In genomic region chr10:112374724-112375541, GRCh38 we compare ENCODE assay signal across 8 cellular contexts. TPM values are rescaled to one million over a fixed set of nuclear protein-coding genes. Genes with fewer than 3 reads are reported as not detected.
DNase-seq lines count a peak whose midpoint lies in the region; ATAC-seq and TF ChIP-seq lines count a peak whose summit lies in the region.

No MANE protein-coding gene starts in this region.

- H3K4me1 ChIP-seq in tibial nerve, result peaks cover 0 to 18% (median 11%) of the 10 kb centered on the region in 4 donors

- POLR2A ChIA-PET in activated CD4-positive, alpha-beta memory T cell treated with anti-CD3 and anti-CD28 coated beads, Interleukin-2, amount 10 ng/mL, durations not matched to agents 7 days and 5 days (lab: Charles Lee), result interaction anchor here (0.7 to 5.0 kb wide), 18 partner anchors 9 to 1799 kb away, joined by 3 to 81 read pairs (median 4); partner anchors contain the start of genes CCDC186, GPAM, VTI1A and ZDHHC6

- H3K27ac ChIP-seq in tibial nerve, result peak overlapping the region; percentile 50 to 85 (median 82)

- H3K9me3 Mint-ChIP-seq in activated CD4-positive, alpha-beta memory T cell treated with anti-CD3 and anti-CD28 coated beads, Interleukin-2, amount 10 ng/mL, durations not matched to agents 7 days and 5 days, result peaks cover 4% of the 10 kb centered on the region
- H3K9me3 Mint-ChIP-seq in immature natural killer cell (no peaks in the 10 kb centered on the region), osteocyte (ENCODE audit: unreplicated experiment) (no peaks in the 10 kb centered on the region)

- H3K4me3 ChIP-seq in tibial nerve, result peak overlapping the region in 2 of 4 donors; percentile 45 to 49

- H3K27ac Mint-ChIP-seq in activated CD4-positive, alpha-beta memory T cell treated with anti-CD3 and anti-CD28 coated beads, Interleukin-2, amount 10 ng/mL, durations not matched to agents 7 days and 5 days, result peak overlapping the region; percentile 99
- H3K27ac Mint-ChIP-seq in immature natural killer cell (peak overlapping the region; percentile 96 to 100 (median 99)), osteocyte (ENCODE audit: unreplicated experiment) (no peak overlapping the region)

- CTCF ChIA-PET in activated CD4-positive, alpha-beta memory T cell treated with anti-CD3 and anti-CD28 coated beads, Interleukin-2, amount 10 ng/mL, durations not matched to agents 7 days and 5 days (lab: Charles Lee), result interaction anchor here (0.8 to 2.7 kb wide), 7 partner anchors 12 to 99 kb away, joined by 3 to 15 read pairs (median 4); no protein-coding TSS in a partner anchor

- no peaks in the 10 kb centered on the region for H3K9me3 ChIP-seq in tibial nerve

- no peak for TF ChIP-seq CTCF in tibial nerve (IDR thresholded peaks at IDR 0.05)
- no peak for TF ChIP-seq CTCF in osteocyte (IDR thresholded peaks at IDR 0.05)

- 54 to 69% methylated on average over 8 of the region's 8 CpGs for WGBS in tibial nerve, 2 donors

- DNase-seq in CD1c-positive myeloid dendritic cell (ENCODE audit: extremely low spot score) (peak; percentile 81), GM19238 (ENCODE audit: insufficient read length, low spot score) (peak; percentile 45), immature natural killer cell (peak in 2 of 3 donors; percentile 11 to 38), tibial nerve (ENCODE audit: low spot score in 2 of 2) (no peak), NCI-H2196 treated with DMSO at 0.1 percent for 48 hours (lab: John Stamatoyannopoulos, UW; ENCODE audit: unreplicated experiment) (no peak), osteocyte (ENCODE audit: extremely low spot score, unreplicated experiment) (no peak)
- DNase-seq in activated CD4-positive, alpha-beta memory T cell treated with anti-CD3 and anti-CD28 coated beads, Interleukin-2, amount 10 ng/mL, durations not matched to agents 7 days and 5 days, result peak; percentile 30

- no peaks in the 10 kb centered on the region for H3K27me3 Mint-ChIP-seq in activated CD4-positive, alpha-beta memory T cell treated with anti-CD3 and anti-CD28 coated beads, Interleukin-2, amount 10 ng/mL, durations not matched to agents 7 days and 5 days
- H3K27me3 Mint-ChIP-seq in immature natural killer cell (ENCODE audit: low read depth in 3 of 3) (peaks cover 3 to 8% (median 5%) of the 10 kb centered on the region in 3 donors), osteocyte (ENCODE audit: unreplicated experiment) (no peaks in the 10 kb centered on the region)

- TF ChIP-seq POLR2A in tibial nerve (IDR thresholded peaks at IDR 0.05), result no peak

- peaks cover 17% of the 10 kb centered on the region for H3K36me3 Mint-ChIP-seq in activated CD4-positive, alpha-beta memory T cell treated with anti-CD3 and anti-CD28 coated beads, Interleukin-2, amount 10 ng/mL, durations not matched to agents 7 days and 5 days (ENCODE audit: low read depth)
- H3K36me3 Mint-ChIP-seq in immature natural killer cell (peaks cover 0 to 3% (median 1%) of the 10 kb centered on the region in 3 donors), osteocyte (ENCODE audit: unreplicated experiment) (no peaks in the 10 kb centered on the region)

- ATAC-seq in HG03378 (IDR thresholded peaks at IDR 0.05; ENCODE audit: unreplicated experiment), result peak; percentile 50

- H3K27me3 ChIP-seq in tibial nerve, result no peaks in the 10 kb centered on the region

- no peaks in the 10 kb centered on the region for H3K36me3 ChIP-seq in tibial nerve

- peak overlapping the region; percentile 100 for H3K4me3 Mint-ChIP-seq in activated CD4-positive, alpha-beta memory T cell treated with anti-CD3 and anti-CD28 coated beads, Interleukin-2, amount 10 ng/mL, durations not matched to agents 7 days and 5 days
- H3K4me3 Mint-ChIP-seq in immature natural killer cell (peak overlapping the region; percentile 96 to 100 (median 99)), osteocyte (ENCODE audit: unreplicated experiment) (no peak overlapping the region)

- no peak for TF ChIP-seq EP300 in tibial nerve (IDR thresholded peaks at IDR 0.05)

- peaks cover 48% of the 10 kb centered on the region for H3K4me1 Mint-ChIP-seq in activated CD4-positive, alpha-beta memory T cell treated with anti-CD3 and anti-CD28 coated beads, Interleukin-2, amount 10 ng/mL, durations not matched to agents 7 days and 5 days
- H3K4me1 Mint-ChIP-seq in immature natural killer cell (peaks cover 63 to 64% of the 10 kb centered on the region in 2 donors), osteocyte (ENCODE audit: unreplicated experiment) (peaks cover 12% of the 10 kb centered on the region)

RNA-seq across cellular contexts. Expression of gene ACSL5, which starts 1.0 kb away (rescaled TPM):
- total RNA-seq in activated CD4-positive, alpha-beta memory T cell treated with anti-CD3 and anti-CD28 coated beads, Interleukin-2, amount 10 ng/mL, durations not matched to agents 7 days and 5 days, result 10 to 100 TPM; 55.0 to 55.1 TPM
- polyA plus RNA-seq in immature natural killer cell, result 10 to 100 TPM; 63.9 to 86.5 (median 78.4) TPM
- total RNA-seq in tibial nerve (10 to 100 TPM; 12.2 to 22.7 (median 13.1) TPM), osteocyte (0.46 and 0.57 TPM in 2 replicates)

Comparison
In these comparisons a context has a peak if more than half of its experiments do, and no peak if none do; other contexts are left out.
1. DNase-seq: peak in CD1c-positive myeloid dendritic cell (single experiment), GM19238 (single experiment), activated CD4-positive, alpha-beta memory T cell treated with anti-CD3 and anti-CD28 coated beads, Interleukin-2, amount 10 ng/mL, durations not matched to agents 7 days and 5 days (single experiment) and immature natural killer cell (2 of 3); none in tibial nerve (0 of 2), NCI-H2196 treated with DMSO at 0.1 percent for 48 hours (single experiment) and osteocyte (single experiment).